ENCODE assay signal across 11 cellular contexts in the genomic region with DNA sequence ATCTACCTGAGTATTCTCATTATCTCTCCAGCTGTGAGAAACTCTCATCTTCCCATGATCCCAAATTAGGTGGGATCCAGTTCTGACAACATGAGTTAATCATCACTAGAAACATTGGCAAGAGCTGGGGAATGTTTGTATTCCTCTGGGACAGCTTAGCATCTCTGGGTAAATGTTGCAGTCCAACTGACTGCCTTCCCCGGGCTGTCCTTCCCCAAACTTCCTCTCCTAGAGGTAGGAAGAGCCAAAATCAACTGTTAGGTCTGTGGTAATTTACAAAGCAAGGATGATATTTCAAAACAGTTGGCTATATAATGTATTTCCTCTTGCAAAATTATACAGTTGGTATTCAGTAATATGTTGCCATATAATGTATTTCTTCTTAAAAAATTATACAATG.
A peak's percentile ranks its signal among the peaks of the same experiment; 100 is the strongest.
DNase-seq lines count a peak whose midpoint lies in the region; ATAC-seq and TF ChIP-seq lines count a peak whose summit lies in the region.
"Had no signal": no experiment of that assay in that cellular context is flagged by ENCODE, and none has a peak within 500 bp of the region (broad histone marks: within the 10 kb centered on the region; RNA-seq: fewer than 3 reads in every experiment).

No MANE protein-coding gene starts in this region.

- peaks cover 5% of the 10 kb centered on the region for H3K4me1 ChIP-seq in psoas muscle

- no peaks in the 10 kb centered on the region for H3K36me3 ChIP-seq in psoas muscle (ENCODE audit: insufficient read depth in 1 of 2, low read depth in 1 of 2)

- H3K27ac ChIP-seq in psoas muscle: peak overlapping the region; percentile 10

- intact Hi-C loops in psoas muscle (cut with DNase I): loop anchor here in 1 of 2 donors (10.0 kb wide), 1 partner anchor 158 kb away; no protein-coding TSS in a partner anchor

- no peak for TF ChIP-seq CTCF in fibroblast of pulmonary artery (IDR thresholded peaks at IDR 0.05; ENCODE audit: low read length, missing control alignments)
- TF ChIP-seq CTCF in psoas muscle (IDR thresholded peaks at IDR 0.05): no peak

- H3K27me3 ChIP-seq in psoas muscle (ENCODE audit: insufficient read depth in 3 of 3, low read length in 2 of 3): peaks cover 0 to 1% (median 0%) of the 10 kb centered on the region in 3 donors

- peak in 3 of 4 donors; percentile 63 to 86 (median 69) for ATAC-seq in psoas muscle
- ATAC-seq: HCT116 had no signal

- H3K9me3 ChIP-seq in psoas muscle: no peaks in the 10 kb centered on the region

- H3K4me3 ChIP-seq in fibroblast of pulmonary artery (replicated peaks; ENCODE audit: low read depth, low read length) (no peak overlapping the region), psoas muscle (no peak overlapping the region)

- DNase-seq in EH (ENCODE audit: low read depth) (peak; percentile 79), NOMO-1 treated with dmso at 0.1 percent for 144 hours (lab: John Stamatoyannopoulos, UW; ENCODE audit: unreplicated experiment) (peak; percentile 49), fibroblast of pulmonary artery (ENCODE audit: low read depth) (peak; percentile 93), psoas muscle (peak; percentile 31 to 65), NCI-H2227 (lab: John Stamatoyannopoulos, UW; ENCODE audit: unreplicated experiment) (no peak), kidney glomerular epithelial cell (lab: John Stamatoyannopoulos, UW) (no peak), retina (no peak)
- DNase-seq in activated effector memory CD4-positive, alpha-beta T cell treated with anti-CD3 and anti-CD28 coated beads, Interleukin-2, amount 50 U/mL, for 16 hours: no peak
- DNase-seq: activated T-cell treated with anti-CD3 and anti-CD28 coated beads, Interleukin-2, amount 50 U/mL, for 24 hours; NCI-H345 had no signal

- 2 to 13% (median 5%) methylated on average over 1 of the region's 1 CpG for WGBS in psoas muscle, 3 donors

Comparison
In these comparisons a context has a peak if more than half of its experiments do, and no peak if none do; other contexts are left out.
1. DNase-seq: peak in EH (single experiment), NOMO-1 treated with dmso at 0.1 percent for 144 hours (single experiment), fibroblast of pulmonary artery (single experiment) and psoas muscle (2 of 2); none in NCI-H2227 (single experiment), kidney glomerular epithelial cell (single experiment), retina (single experiment) and activated effector memory CD4-positive, alpha-beta T cell treated with anti-CD3 and anti-CD28 coated beads, Interleukin-2, amount 50 U/mL, for 16 hours (single experiment).